In genomic region chr15:89758981-89759380, GRCh38 we compare ENCODE assay signal across 20 cellular contexts. TPM values are rescaled to one million over a fixed set of nuclear protein-coding genes. Genes with fewer than 3 reads are reported as not detected.
"Had no signal": no experiment of that assay in that cellular context is flagged by ENCODE, and none has a peak within 500 bp of the region (broad histone marks: within the 10 kb centered on the region; RNA-seq: fewer than 3 reads in every experiment).

No MANE protein-coding gene starts in this region.

- H3K4me3 ChIP-seq: colonic mucosa, right atrium auricular region, stomach, thoracic aorta had no signal

- H3K27me3 ChIP-seq: colonic mucosa, foreskin keratinocyte, neutrophil, right atrium auricular region had no signal

- H3K4me1 ChIP-seq: foreskin keratinocyte, right atrium auricular region had no signal

- H3K36me3 ChIP-seq: colonic mucosa, neutrophil, right atrium auricular region, stomach, thoracic aorta had no signal

- H3K27ac ChIP-seq: colonic mucosa, foreskin keratinocyte, neutrophil, right atrium auricular region, stomach, thoracic aorta had no signal

- H3K27ac Mint-ChIP-seq: endodermal cell, mesothelial cell of epicardium, nephron had no signal

- H3K9me3 Mint-ChIP-seq: endodermal cell, immature natural killer cell, nephron had no signal

- H3K4me1 Mint-ChIP-seq: immature natural killer cell had no signal

- H3K36me3 Mint-ChIP-seq: immature natural killer cell, mesothelial cell of epicardium had no signal

- DNase-seq: colonic mucosa; effector CD4-positive, alpha-beta T cell; endodermal cell; erythroblast; foreskin keratinocyte; immature natural killer cell; small intestine; stimulated activated CD4-positive, alpha-beta T cell treated with anti-CD3 and anti-CD28 coated beads, Interleukin-12 subunit alpha, Interleukin-12 subunit beta, amount 100 ng/mL, for 4 hours; stimulated activated naive CD4-positive, alpha-beta T cell; stomach; substantia nigra; trophoblast cell had no signal

- H3K4me3 Mint-ChIP-seq: endodermal cell, immature natural killer cell, mesothelial cell of epicardium, nephron had no signal

- ATAC-seq: foreskin keratinocyte had no signal

RNA-seq across cellular contexts. Expression of gene MESP1, which starts 7.9 kb away (rescaled TPM):
- total RNA-seq: mesothelial cell of epicardium, urinary bladder had no signal

RNA-seq across cellular contexts. Expression of gene MESP2, which starts 17.2 kb away (rescaled TPM):
- total RNA-seq: dermis microvascular lymphatic vessel endothelial cell, liver, right atrium auricular region, stomach, urinary bladder had no signal
- polyA plus RNA-seq: immature natural killer cell had no signal
